Comparison of ENCODE assay signal across 8 cellular contexts in genomic region chr12:103930787-103931536, GRCh38. TPM values are rescaled to one million over a fixed set of nuclear protein-coding genes. Genes with fewer than 3 reads are reported as not detected.
DNase-seq lines count a peak whose midpoint lies in the region; ATAC-seq and TF ChIP-seq lines count a peak whose summit lies in the region.

No MANE protein-coding gene starts in this region.

- H3K27me3 Mint-ChIP-seq in CD8-positive, alpha-beta memory T cell = peaks cover 0 to 11% of the 10 kb centered on the region in 2 donors
- peaks cover 0 to 4% (median 0%) of the 10 kb centered on the region in 5 donors for H3K27me3 Mint-ChIP-seq in naive thymus-derived CD4-positive, alpha-beta T cell
- H3K27me3 Mint-ChIP-seq in type B pancreatic cell = peaks cover 3% of the 10 kb centered on the region

- peak overlapping the region; percentile 98 for H3K9ac ChIP-seq in KMS-11

- CTCF ChIA-PET in CD8-positive, alpha-beta memory T cell (lab: Charles Lee) = interaction anchor here (1.1 to 4.0 kb wide), 5 partner anchors 13 to 51 kb away, joined by 4 to 23 read pairs (median 5); partner anchors contain the start of gene TDG
- CTCF ChIA-PET in naive thymus-derived CD4-positive, alpha-beta T cell (lab: Charles Lee) = interaction anchor here (0.7 to 1.3 kb wide), 2 partner anchors 10 to 34 kb away, joined by 3 to 4 read pairs; no protein-coding TSS in a partner anchor

- TF ChIP-seq CTCF in KMS-11 (conservative IDR thresholded peaks at IDR 0.05; ENCODE audit: low read depth, low read length) = no peak
- TF ChIP-seq CTCF in type B pancreatic cell (conservative IDR thresholded peaks at IDR 0.05) = no peak

- POLR2A ChIA-PET in CD8-positive, alpha-beta memory T cell (lab: Charles Lee) = interaction anchor here (1.6 to 3.1 kb wide), 3 partner anchors 11 to 35 kb away, joined by 4 to 68 read pairs (median 22); partner anchors contain the start of gene TDG
- POLR2A ChIA-PET in naive thymus-derived CD4-positive, alpha-beta T cell (lab: Charles Lee) = interaction anchor here (0.7 to 5.7 kb wide), 11 partner anchors 18 to 207 kb away, joined by 3 to 149 read pairs (median 14); partner anchors contain the start of genes NFYB and TDG

- H3K4me3 Mint-ChIP-seq in CD8-positive, alpha-beta memory T cell = peak overlapping the region; percentile 89 to 98 (median 94)
- peak overlapping the region; percentile 84 to 99 (median 92) for H3K4me3 Mint-ChIP-seq in naive thymus-derived CD4-positive, alpha-beta T cell
- H3K4me3 Mint-ChIP-seq in type B pancreatic cell = peak overlapping the region; percentile 94

- no peak for ATAC-seq in naive thymus-derived CD4-positive, alpha-beta T cell
- ATAC-seq in HG02981 (IDR thresholded peaks at IDR 0.05; ENCODE audit: unreplicated experiment) = no peak

- H3K27me3 ChIP-seq in CD8-positive, alpha-beta memory T cell (ENCODE audit: insufficient read depth, low read length, poor library complexity, severe bottlenecking) = no peaks in the 10 kb centered on the region
- H3K27me3 ChIP-seq in KMS-11 (ENCODE audit: insufficient read depth, low read depth) = no peaks in the 10 kb centered on the region
- H3K27me3 ChIP-seq in naive thymus-derived CD4-positive, alpha-beta T cell (ENCODE audit: control insufficient read depth in 2 of 2, insufficient read depth in 2 of 2, low read length in 2 of 2) = no peaks in the 10 kb centered on the region

- H3K36me3 ChIP-seq in CD8-positive, alpha-beta memory T cell (ENCODE audit: insufficient read depth, low read length) = peaks cover 29% of the 10 kb centered on the region
- peaks cover 44% of the 10 kb centered on the region; the same call in 1 of the 2 replicates for H3K36me3 ChIP-seq in KMS-11 (ENCODE audit: insufficient read depth)
- H3K36me3 ChIP-seq in naive thymus-derived CD4-positive, alpha-beta T cell (ENCODE audit: control insufficient read depth in 2 of 3, insufficient read depth in 3 of 3, low read length in 3 of 3) = peaks cover 6 to 37% (median 26%) of the 10 kb centered on the region in 3 experiments

- peaks cover 15 to 69% (median 23%) of the 10 kb centered on the region in 3 donors for H3K36me3 Mint-ChIP-seq in CD8-positive, alpha-beta memory T cell
- H3K36me3 Mint-ChIP-seq in naive thymus-derived CD4-positive, alpha-beta T cell = peaks cover 14 to 41% (median 27%) of the 10 kb centered on the region in 5 donors
- H3K36me3 Mint-ChIP-seq in type B pancreatic cell = peaks cover 38% of the 10 kb centered on the region

- peak overlapping the region; percentile 96 for H3K4me2 ChIP-seq in KMS-11

- peak overlapping the region; percentile 99 to 100 (median 100) for H3K27ac Mint-ChIP-seq in CD8-positive, alpha-beta memory T cell
- H3K27ac Mint-ChIP-seq in naive thymus-derived CD4-positive, alpha-beta T cell = peak overlapping the region; percentile 97 to 100 (median 100)
- H3K27ac Mint-ChIP-seq in type B pancreatic cell = peak overlapping the region; percentile 99

- intact Hi-C loops in naive thymus-derived CD4-positive, alpha-beta T cell (cut with micrococcal nuclease) = loop anchor here (1.0 to 10.0 kb wide), 11 partner anchors 26 to 1868 kb away; partner anchors contain the start of genes APPL2 (in 2 of the 2), HCFC2 (in 2 of the 2), NFYB (in 1 of the 2) and NT5DC3 (in 1 of the 2)

- H3K79me2 ChIP-seq in KMS-11 (ENCODE audit: insufficient read depth, low read depth) = peaks cover 57% of the 10 kb centered on the region

- H3K4me1 ChIP-seq in CD8-positive, alpha-beta memory T cell (ENCODE audit: insufficient read depth, low read length) = peaks cover 58% of the 10 kb centered on the region
- peaks cover 65% of the 10 kb centered on the region for H3K4me1 ChIP-seq in KMS-11 (ENCODE audit: low read depth, poor library complexity, severe bottlenecking)
- peaks cover 37 to 52% of the 10 kb centered on the region in 2 donors for H3K4me1 ChIP-seq in naive thymus-derived CD4-positive, alpha-beta T cell (ENCODE audit: control insufficient read depth in 2 of 2, insufficient read depth in 2 of 2, low read length in 2 of 2)

- peaks cover 60 to 78% (median 71%) of the 10 kb centered on the region in 3 donors for H3K4me1 Mint-ChIP-seq in CD8-positive, alpha-beta memory T cell
- peaks cover 47 to 71% (median 61%) of the 10 kb centered on the region in 7 donors for H3K4me1 Mint-ChIP-seq in naive thymus-derived CD4-positive, alpha-beta T cell
- peaks cover 32% of the 10 kb centered on the region for H3K4me1 Mint-ChIP-seq in type B pancreatic cell (ENCODE audit: unreplicated experiment)

- H2AFZ ChIP-seq in KMS-11 (ENCODE audit: low read depth) = no peak overlapping the region

- H3K4me3 ChIP-seq in CD8-positive, alpha-beta memory T cell (ENCODE audit: low read length) = peak overlapping the region; percentile 74
- no peak overlapping the region for H3K4me3 ChIP-seq in KMS-11 (IDR thresholded peaks at IDR 0.05; ENCODE audit: insufficient read depth, low read depth, low read length)
- H3K4me3 ChIP-seq in naive thymus-derived CD4-positive, alpha-beta T cell (ENCODE audit: low read length) = peak overlapping the region; percentile 76

- DNase-seq in CD8-positive, alpha-beta memory T cell = peak in 2 of 5 donors; percentile 2 to 34
- DNase-seq in activated CD8-positive, alpha-beta memory T cell treated with anti-CD3 and anti-CD28 coated beads, Interleukin-2, amount 50 U/mL, for 48 hours = peak; percentile 68
- peak; percentile 59 for DNase-seq in fibroblast of peridontal ligament (ENCODE audit: extremely low read depth)
- peak in 6 of 9 donors; percentile 3 to 43 (median 14) for DNase-seq in naive thymus-derived CD4-positive, alpha-beta T cell
- no peak for DNase-seq in type B pancreatic cell (ENCODE audit: extremely low spot score, unreplicated experiment)
- DNase-seq in DMS114 treated with DMSO at 0.1 percent for 48 hours (lab: John Stamatoyannopoulos, UW; ENCODE audit: unreplicated experiment) = no peak

- H3K9me3 Mint-ChIP-seq in CD8-positive, alpha-beta memory T cell = peaks cover 0 to 6% (median 2%) of the 10 kb centered on the region in 5 donors
- H3K9me3 Mint-ChIP-seq in naive thymus-derived CD4-positive, alpha-beta T cell = peaks cover 0 to 6% (median 0%) of the 10 kb centered on the region in 11 donors
- no peaks in the 10 kb centered on the region for H3K9me3 Mint-ChIP-seq in type B pancreatic cell

- peak overlapping the region; percentile 93 for H3K27ac ChIP-seq in CD8-positive, alpha-beta memory T cell (ENCODE audit: low read depth, low read length)
- H3K27ac ChIP-seq in KMS-11 = peak overlapping the region; percentile 96
- peak overlapping the region; percentile 96 for H3K27ac ChIP-seq in naive thymus-derived CD4-positive, alpha-beta T cell (ENCODE audit: low read depth, low read length)

- peaks cover 30% of the 10 kb centered on the region for H4K20me1 ChIP-seq in KMS-11 (ENCODE audit: insufficient read depth)

- no peaks in the 10 kb centered on the region for H3K9me3 ChIP-seq in CD8-positive, alpha-beta memory T cell (ENCODE audit: low read length)
- no peaks in the 10 kb centered on the region for H3K9me3 ChIP-seq in naive thymus-derived CD4-positive, alpha-beta T cell (ENCODE audit: control insufficient read depth in 2 of 3, low read length in 3 of 3)

RNA-seq across cellular contexts. Expression of gene HSP90B1, which starts 0.8 kb away (rescaled TPM):
- total RNA-seq in CD8-positive, alpha-beta memory T cell = 100 to 1,000 TPM; 461 to 488 TPM
- polyA plus RNA-seq in CD8-positive, alpha-beta memory T cell = 348 TPM
- total RNA-seq in naive thymus-derived CD4-positive, alpha-beta T cell = 100 to 1,000 TPM; 226 to 461 (median 436) TPM
- polyA plus RNA-seq in naive thymus-derived CD4-positive, alpha-beta T cell = 100 to 1,000 TPM; 184 to 230 TPM
- total RNA-seq in type B pancreatic cell (ENCODE audit: low replicate concordance) = 832 and 967 TPM in 2 replicates

RNA-seq across cellular contexts. Expression of gene TDG, which starts 34.7 kb away (rescaled TPM):
- 10 to 100 TPM; 51.2 to 52.6 TPM for total RNA-seq in CD8-positive, alpha-beta memory T cell
- polyA plus RNA-seq in CD8-positive, alpha-beta memory T cell = 24.1 TPM
- total RNA-seq in naive thymus-derived CD4-positive, alpha-beta T cell = 10 to 100 TPM; 21.5 to 43.0 (median 35.5) TPM
- 10 to 100 TPM; 15.4 to 17.2 TPM for polyA plus RNA-seq in naive thymus-derived CD4-positive, alpha-beta T cell
- total RNA-seq in type B pancreatic cell (ENCODE audit: low replicate concordance) = 40.1 and 43.6 TPM in 2 replicates

Comparison
In these comparisons a context has a peak if more than half of its experiments do, and no peak if none do; other contexts are left out.
1. DNase-seq: peak in activated CD8-positive, alpha-beta memory T cell treated with anti-CD3 and anti-CD28 coated beads, Interleukin-2, amount 50 U/mL, for 48 hours (single experiment), fibroblast of peridontal ligament (single experiment) and naive thymus-derived CD4-positive, alpha-beta T cell (6 of 9); none in type B pancreatic cell (single experiment) and DMS114 treated with DMSO at 0.1 percent for 48 hours (single experiment).
2. Peak in every context shown above with its lines, with median percentiles within 50 percentile points of each other: H3K27ac ChIP-seq, H3K27ac Mint-ChIP-seq and H3K4me3 Mint-ChIP-seq.